Comparison of ENCODE assay signal across 8 cellular contexts in the genomic region with DNA sequence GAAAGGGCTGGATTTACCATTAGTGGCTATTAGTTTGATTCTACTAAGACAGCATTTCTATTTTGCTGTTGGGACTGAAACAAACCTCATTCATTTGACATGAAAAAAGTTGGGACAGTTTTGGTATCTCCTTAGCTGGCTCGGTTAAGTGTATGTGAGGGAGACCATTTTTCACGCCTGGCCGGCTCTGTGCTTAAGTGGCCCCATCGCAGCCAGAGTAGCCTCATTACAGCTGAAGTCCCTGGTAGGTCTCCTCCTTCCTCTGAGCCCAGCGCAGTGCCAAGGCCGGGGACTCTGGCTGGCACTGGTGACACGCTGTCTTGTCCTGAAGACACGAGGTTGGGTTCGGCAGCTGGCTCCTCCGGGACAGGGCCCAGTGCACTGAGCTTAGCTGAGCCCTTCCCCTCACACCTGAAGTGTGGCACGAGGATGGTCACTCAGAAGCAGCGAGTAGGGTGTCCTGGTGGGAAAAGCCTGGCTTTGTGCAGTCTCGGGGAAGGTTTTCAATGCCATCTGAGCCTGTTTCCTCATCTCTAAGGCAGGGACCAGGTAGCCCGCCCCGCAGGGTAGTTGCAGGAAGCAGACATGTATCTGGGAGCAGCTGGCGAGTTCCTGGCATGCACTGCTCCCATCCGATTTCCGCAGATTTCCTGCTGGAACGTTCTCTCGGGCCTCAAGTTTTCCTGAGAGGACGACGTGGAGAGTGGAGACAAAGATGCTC.
DNase-seq lines count a peak whose midpoint lies in the region; ATAC-seq and TF ChIP-seq lines count a peak whose summit lies in the region.

No MANE protein-coding gene starts in this region.

- H3K4me3 Mint-ChIP-seq in activated T-helper 2 cell treated with anti-CD3 and anti-CD28 coated beads, Interferon-gamma antibody, Interleukin-2, Interleukin-4, amounts not matched to agents 10 μg/mL and 5 μg/mL and 100 μg/mL, durations not matched to agents 14 hours and 24 hours and 36 hours (ENCODE audit: low read depth): peak overlapping the region; percentile 86

- H3K4me3 ChIP-seq in BJ (ENCODE audit: low read depth, low read length): peak overlapping the region; percentile 75
- peak overlapping the region; percentile 49 for H3K4me3 ChIP-seq in right cardiac atrium (ENCODE audit: low read length)

- peaks cover 2% of the 10 kb centered on the region for H3K4me1 ChIP-seq in right cardiac atrium (ENCODE audit: control insufficient read depth, insufficient read depth, low read length)

- POLR2A ChIA-PET in BJ (lab: Charles Lee): no interaction called here

- peaks cover 17% of the 10 kb centered on the region for H3K4me1 Mint-ChIP-seq in activated T-helper 2 cell treated with anti-CD3 and anti-CD28 coated beads, Interferon-gamma antibody, Interleukin-2, Interleukin-4, amounts not matched to agents 10 μg/mL and 5 μg/mL and 100 μg/mL, durations not matched to agents 14 hours and 24 hours and 36 hours (ENCODE audit: low read depth)

- peak overlapping the region; percentile 88 for H3K27ac ChIP-seq in right cardiac atrium (ENCODE audit: low read length)
- H3K27ac ChIP-seq in substantia nigra (ENCODE audit: low read depth, low read length, poor library complexity, severe bottlenecking): peak overlapping the region; percentile 90

- peak overlapping the region; percentile 86 for H3K27ac Mint-ChIP-seq in activated T-helper 2 cell treated with anti-CD3 and anti-CD28 coated beads, Interferon-gamma antibody, Interleukin-2, Interleukin-4, amounts not matched to agents 10 μg/mL and 5 μg/mL and 100 μg/mL, durations not matched to agents 14 hours and 24 hours and 36 hours

- H3K9me3 Mint-ChIP-seq in activated T-helper 2 cell treated with anti-CD3 and anti-CD28 coated beads, Interferon-gamma antibody, Interleukin-2, Interleukin-4, amounts not matched to agents 10 μg/mL and 5 μg/mL and 100 μg/mL, durations not matched to agents 14 hours and 24 hours and 36 hours: no peaks in the 10 kb centered on the region

- H3K27me3 ChIP-seq in BJ (ENCODE audit: control insufficient read depth, insufficient read depth, low read length) (no peaks in the 10 kb centered on the region; the same call in 1 of the 2 replicates), right cardiac atrium (ENCODE audit: control insufficient read depth, insufficient read depth) (no peaks in the 10 kb centered on the region)

- 48% methylated on average over 22 of the region's 22 CpGs for WGBS in right cardiac atrium

- no peaks in the 10 kb centered on the region for H3K9me3 ChIP-seq in right cardiac atrium (ENCODE audit: control insufficient read depth, low read length)

- CTCF ChIA-PET in BJ (lab: Yijun Ruan, JAX): interaction anchor here (0.7 to 1.7 kb wide), 6 partner anchors 8 to 192 kb away, joined by 3 to 7 read pairs (median 4); no protein-coding TSS in a partner anchor

- no peaks in the 10 kb centered on the region for H3K36me3 ChIP-seq in BJ (ENCODE audit: control insufficient read depth, insufficient read depth, low read length)

- peaks cover 6% of the 10 kb centered on the region for H3K27me3 Mint-ChIP-seq in activated T-helper 2 cell treated with anti-CD3 and anti-CD28 coated beads, Interferon-gamma antibody, Interleukin-2, Interleukin-4, amounts not matched to agents 10 μg/mL and 5 μg/mL and 100 μg/mL, durations not matched to agents 14 hours and 24 hours and 36 hours (ENCODE audit: low read depth)

- H3K36me3 Mint-ChIP-seq in activated T-helper 2 cell treated with anti-CD3 and anti-CD28 coated beads, Interferon-gamma antibody, Interleukin-2, Interleukin-4, amounts not matched to agents 10 μg/mL and 5 μg/mL and 100 μg/mL, durations not matched to agents 14 hours and 24 hours and 36 hours (ENCODE audit: low read depth): no peaks in the 10 kb centered on the region

- no peak for TF ChIP-seq CTCF in BJ (IDR thresholded peaks at IDR 0.05; ENCODE audit: insufficient read depth, low read depth, low read length)

- DNase-seq in BJ (ENCODE audit: low read depth): no peak
- DNase-seq in activated T-helper 2 cell treated with anti-CD3 and anti-CD28 coated beads, Interferon-gamma antibody, Interleukin-2, Interleukin-4, amounts not matched to agents 10 μg/mL and 5 μg/mL and 100 μg/mL, durations not matched to agents 14 hours and 24 hours and 36 hours (ENCODE audit: low spot score): no peak
- DNase-seq in right cardiac atrium: peak in 2 of 3 donors; percentile 62 to 67
- DNase-seq in substantia nigra (lab: John Stamatoyannopoulos, UW): peak in 15 of 49 donors; percentile 22 to 64 (median 44)
- no peak for DNase-seq in AG08396 (ENCODE audit: low spot score)
- no peak for DNase-seq in NK-92 treated with Interleukin-12 subunit alpha and Interleukin-12 subunit beta, amount 100 ng/mL, for 24 hours (lab: John Stamatoyannopoulos, UW)

- ATAC-seq in GM19023 (IDR thresholded peaks at IDR 0.05; ENCODE audit: unreplicated experiment) (peak; percentile 22), HG03442 (IDR thresholded peaks at IDR 0.05; ENCODE audit: unreplicated experiment) (peak; percentile 11), right cardiac atrium (peak; percentile 5 to 7)

- intact Hi-C loops in activated T-helper 2 cell treated with anti-CD3 and anti-CD28 coated beads, Interferon-gamma antibody, Interleukin-2, Interleukin-4, amounts not matched to agents 10 μg/mL and 5 μg/mL and 100 μg/mL, durations not matched to agents 14 hours and 24 hours and 36 hours (cut with micrococcal nuclease): loop anchor here (5.0 to 10.0 kb wide), 5 partner anchors 61 to 1884 kb away; a partner anchor contains a TSS
- intact Hi-C loops in right cardiac atrium (cut with DNase I): loop anchor here in 2 of 4 donors (10.0 kb wide), 2 partner anchors 198 to 348 kb away; a partner anchor contains a TSS

Comparison
In these comparisons a context has a peak if more than half of its experiments do, and no peak if none do; other contexts are left out.
1. DNase-seq: peak in right cardiac atrium (2 of 3); none in BJ (single experiment), activated T-helper 2 cell treated with anti-CD3 and anti-CD28 coated beads, Interferon-gamma antibody, Interleukin-2, Interleukin-4, amounts not matched to agents 10 μg/mL and 5 μg/mL and 100 μg/mL, durations not matched to agents 14 hours and 24 hours and 36 hours (single experiment), AG08396 (single experiment) and NK-92 treated with Interleukin-12 subunit alpha and Interleukin-12 subunit beta, amount 100 ng/mL, for 24 hours (single experiment).
2. Peak in every context shown above with its lines, with median percentiles within 50 percentile points of each other: ATAC-seq.